In the genomic region with DNA sequence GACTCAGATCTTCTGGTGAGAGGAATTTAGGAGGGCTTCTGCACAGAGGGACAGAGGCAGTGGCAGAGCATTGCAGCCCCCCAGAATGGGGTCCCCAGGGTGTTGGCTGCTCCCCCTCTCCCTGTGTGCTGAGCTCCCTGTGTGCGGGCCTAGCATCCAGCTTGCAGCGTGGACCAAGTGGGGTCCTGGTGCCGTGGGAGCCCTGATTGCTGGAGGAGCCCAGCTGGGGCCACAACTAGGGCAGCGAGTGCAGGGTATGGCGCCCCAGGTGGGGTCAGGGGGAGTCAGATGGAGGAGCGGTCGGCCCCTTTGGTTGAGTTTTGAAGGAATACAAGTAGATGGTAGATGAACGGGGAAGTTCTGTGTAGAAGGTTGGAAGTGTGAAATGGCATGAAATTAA, we compare ENCODE assay signal across 1 cellular context.
TF ChIP-seq lines count a peak whose summit lies in the region.

No MANE protein-coding gene starts in this region.

TF ChIP-seq in liver, 16 proteins besides CTCF, POLR2A, EP300 and RAD21:
- TF ChIP-seq YY1 (IDR thresholded peaks at IDR 0.05), result no peak
- no peak for TF ChIP-seq JUND (IDR thresholded peaks at IDR 0.05)
- TF ChIP-seq, protein P1, sequence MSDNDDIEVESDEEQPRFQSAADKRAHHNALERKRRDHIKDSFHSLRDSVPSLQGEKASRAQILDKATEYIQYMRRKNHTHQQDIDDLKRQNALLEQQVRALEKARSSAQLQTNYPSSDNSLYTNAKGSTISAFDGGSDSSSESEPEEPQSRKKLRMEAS (IDR thresholded peaks at IDR 0.05), result no peak
- TF ChIP-seq FOXA2 (IDR thresholded peaks at IDR 0.05), result no peak
- TF ChIP-seq, protein P2, sequence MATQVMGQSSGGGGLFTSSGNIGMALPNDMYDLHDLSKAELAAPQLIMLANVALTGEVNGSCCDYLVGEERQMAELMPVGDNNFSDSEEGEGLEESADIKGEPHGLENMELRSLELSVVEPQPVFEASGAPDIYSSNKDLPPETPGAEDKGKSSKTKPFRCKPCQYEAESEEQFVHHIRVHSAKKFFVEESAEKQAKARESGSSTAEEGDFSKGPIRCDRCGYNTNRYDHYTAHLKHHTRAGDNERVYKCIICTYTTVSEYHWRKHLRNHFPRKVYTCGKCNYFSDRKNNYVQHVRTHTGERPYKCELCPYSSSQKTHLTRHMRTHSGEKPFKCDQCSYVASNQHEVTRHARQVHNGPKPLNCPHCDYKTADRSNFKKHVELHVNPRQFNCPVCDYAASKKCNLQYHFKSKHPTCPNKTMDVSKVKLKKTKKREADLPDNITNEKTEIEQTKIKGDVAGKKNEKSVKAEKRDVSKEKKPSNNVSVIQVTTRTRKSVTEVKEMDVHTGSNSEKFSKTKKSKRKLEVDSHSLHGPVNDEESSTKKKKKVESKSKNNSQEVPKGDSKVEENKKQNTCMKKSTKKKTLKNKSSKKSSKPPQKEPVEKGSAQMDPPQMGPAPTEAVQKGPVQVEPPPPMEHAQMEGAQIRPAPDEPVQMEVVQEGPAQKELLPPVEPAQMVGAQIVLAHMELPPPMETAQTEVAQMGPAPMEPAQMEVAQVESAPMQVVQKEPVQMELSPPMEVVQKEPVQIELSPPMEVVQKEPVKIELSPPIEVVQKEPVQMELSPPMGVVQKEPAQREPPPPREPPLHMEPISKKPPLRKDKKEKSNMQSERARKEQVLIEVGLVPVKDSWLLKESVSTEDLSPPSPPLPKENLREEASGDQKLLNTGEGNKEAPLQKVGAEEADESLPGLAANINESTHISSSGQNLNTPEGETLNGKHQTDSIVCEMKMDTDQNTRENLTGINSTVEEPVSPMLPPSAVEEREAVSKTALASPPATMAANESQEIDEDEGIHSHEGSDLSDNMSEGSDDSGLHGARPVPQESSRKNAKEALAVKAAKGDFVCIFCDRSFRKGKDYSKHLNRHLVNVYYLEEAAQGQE (IDR thresholded peaks at IDR 0.05), result no peak
- no peak for TF ChIP-seq HNF4G (IDR thresholded peaks at IDR 0.05)
- TF ChIP-seq RXRA (IDR thresholded peaks at IDR 0.05), result no peak
- no peak for TF ChIP-seq EGR1 (IDR thresholded peaks at IDR 0.05; ENCODE audit: low read depth in 2 of 2)
- TF ChIP-seq TAF1 (conservative IDR thresholded peaks at IDR 0.05), result no peak
- TF ChIP-seq HNF4A (conservative IDR thresholded peaks at IDR 0.05), result no peak
- no peak for TF ChIP-seq FOXA1 (IDR thresholded peaks at IDR 0.05)
- TF ChIP-seq, protein P3, sequence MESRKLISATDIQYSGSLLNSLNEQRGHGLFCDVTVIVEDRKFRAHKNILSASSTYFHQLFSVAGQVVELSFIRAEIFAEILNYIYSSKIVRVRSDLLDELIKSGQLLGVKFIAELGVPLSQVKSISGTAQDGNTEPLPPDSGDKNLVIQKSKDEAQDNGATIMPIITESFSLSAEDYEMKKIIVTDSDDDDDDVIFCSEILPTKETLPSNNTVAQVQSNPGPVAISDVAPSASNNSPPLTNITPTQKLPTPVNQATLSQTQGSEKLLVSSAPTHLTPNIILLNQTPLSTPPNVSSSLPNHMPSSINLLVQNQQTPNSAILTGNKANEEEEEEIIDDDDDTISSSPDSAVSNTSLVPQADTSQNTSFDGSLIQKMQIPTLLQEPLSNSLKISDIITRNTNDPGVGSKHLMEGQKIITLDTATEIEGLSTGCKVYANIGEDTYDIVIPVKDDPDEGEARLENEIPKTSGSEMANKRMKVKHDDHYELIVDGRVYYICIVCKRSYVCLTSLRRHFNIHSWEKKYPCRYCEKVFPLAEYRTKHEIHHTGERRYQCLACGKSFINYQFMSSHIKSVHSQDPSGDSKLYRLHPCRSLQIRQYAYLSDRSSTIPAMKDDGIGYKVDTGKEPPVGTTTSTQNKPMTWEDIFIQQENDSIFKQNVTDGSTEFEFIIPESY (IDR thresholded peaks at IDR 0.05), result no peak
- TF ChIP-seq NR2F2 (IDR thresholded peaks at IDR 0.05), result no peak
- no peak for TF ChIP-seq SP1 (IDR thresholded peaks at IDR 0.05)
- TF ChIP-seq, protein P4, sequence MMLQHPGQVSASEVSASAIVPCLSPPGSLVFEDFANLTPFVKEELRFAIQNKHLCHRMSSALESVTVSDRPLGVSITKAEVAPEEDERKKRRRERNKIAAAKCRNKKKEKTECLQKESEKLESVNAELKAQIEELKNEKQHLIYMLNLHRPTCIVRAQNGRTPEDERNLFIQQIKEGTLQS (IDR thresholded peaks at IDR 0.05), result no peak
- no peak for TF ChIP-seq GABPA (IDR thresholded peaks at IDR 0.05 in 1 of 2, conservative IDR thresholded peaks at IDR 0.05 in 1 of 2)
